ENCODE assay signal across 19 cellular contexts in genomic region chr15:92664178-92664900, GRCh38. TPM values are rescaled to one million over a fixed set of nuclear protein-coding genes. Genes with fewer than 3 reads are reported as not detected.
A peak's percentile ranks its signal among the peaks of the same experiment; 100 is the strongest.
DNase-seq lines count a peak whose midpoint lies in the region; ATAC-seq, FAIRE-seq and TF ChIP-seq lines count a peak whose summit lies in the region.
"Had no signal": no experiment of that assay in that cellular context is flagged by ENCODE, and none has a peak within 500 bp of the region (broad histone marks: within the 10 kb centered on the region; RNA-seq: fewer than 3 reads in every experiment).

No MANE protein-coding gene starts in this region.

- in situ Hi-C loops in brain microvascular endothelial cell (cut with HindIII; ENCODE audit: low pct_ligation_motif_present, low sequenced_read_pairs) = no loop called here

- FAIRE-seq in D721Med (lab: Jason Lieb, UNC) = no peak

- H3K27me3 Mint-ChIP-seq in endothelial cell (ENCODE audit: unreplicated experiment) (peaks cover 3% of the 10 kb centered on the region), osteocyte (ENCODE audit: unreplicated experiment) (peaks cover 5% of the 10 kb centered on the region)

- peaks cover 28% of the 10 kb centered on the region for H3K4me1 ChIP-seq in HUES48 (ENCODE audit: control insufficient read depth, insufficient read depth, low read length)

- H3K36me3 Mint-ChIP-seq in endothelial cell (ENCODE audit: low read depth, unreplicated experiment) (peaks cover 3% of the 10 kb centered on the region), osteocyte (ENCODE audit: unreplicated experiment) (no peaks in the 10 kb centered on the region)
- H3K36me3 Mint-ChIP-seq: CD8-positive, alpha-beta T cell; naive B cell had no signal

- H3K36me3 ChIP-seq in HUES48 (ENCODE audit: control insufficient read depth, insufficient read depth, low read length) = no peaks in the 10 kb centered on the region
- no peaks in the 10 kb centered on the region for H3K36me3 ChIP-seq in brain microvascular endothelial cell (replicated peaks)
- H3K36me3 ChIP-seq: lower lobe of right lung had no signal

- no peak overlapping the region for H3K9ac ChIP-seq in HUES48 (ENCODE audit: low read depth, low read length)

- H3K4me1 Mint-ChIP-seq in endothelial cell (ENCODE audit: unreplicated experiment) (peaks cover 44% of the 10 kb centered on the region), osteocyte (ENCODE audit: unreplicated experiment) (peaks cover 40% of the 10 kb centered on the region)
- H3K4me1 Mint-ChIP-seq: naive B cell had no signal

- H3K27ac Mint-ChIP-seq in endothelial cell (ENCODE audit: unreplicated experiment) = peak overlapping the region; percentile 53
- peak overlapping the region; percentile 62 for H3K27ac Mint-ChIP-seq in osteocyte (ENCODE audit: unreplicated experiment)
- H3K27ac Mint-ChIP-seq: CD8-positive, alpha-beta T cell had no signal

- DNase-seq in COLO668 (lab: John Stamatoyannopoulos, UW; ENCODE audit: unreplicated experiment) (peak; percentile 27), endothelial cell (ENCODE audit: low spot score) (no peak), osteocyte (ENCODE audit: extremely low spot score, unreplicated experiment) (no peak), brain microvascular endothelial cell (no peak), mesenteric fat pad (ENCODE audit: low spot score) (no peak), D721Med (ENCODE audit: insufficient read length, low spot score) (no peak)
- DNase-seq: activated CD4-positive, alpha-beta T cell treated with anti-CD3 and anti-CD28 coated beads, Interleukin-2, amount 50 U/mL, for 1 hour; activated naive CD4-positive, alpha-beta T cell; CD8-positive, alpha-beta T cell; effector CD8-positive, alpha-beta T cell; H7; lower lobe of right lung; naive B cell; NCI-H1417 treated with DMSO at 0.1 percent for 48 hours; NCI-H2171; stimulated activated CD4-positive, alpha-beta T cell treated with anti-CD3 and anti-CD28 coated beads, Interleukin-4, amount 100 ng/mL, for 4 hours; T-helper 1 cell had no signal

- H3K27ac ChIP-seq in HUES48 (ENCODE audit: low read depth, low read length) = peak overlapping the region; percentile 2
- no peak overlapping the region for H3K27ac ChIP-seq in brain microvascular endothelial cell
- H3K27ac ChIP-seq: lower lobe of right lung had no signal

- H3K9me3 Mint-ChIP-seq in endothelial cell (ENCODE audit: unreplicated experiment) (no peaks in the 10 kb centered on the region), osteocyte (ENCODE audit: unreplicated experiment) (no peaks in the 10 kb centered on the region)
- H3K9me3 Mint-ChIP-seq: CD8-positive, alpha-beta T cell had no signal

- H3K4me3 ChIP-seq in HUES48 (ENCODE audit: low read depth, low read length) (no peak overlapping the region), brain microvascular endothelial cell (ENCODE audit: low read depth, low read length) (no peak overlapping the region)
- H3K4me3 ChIP-seq: lower lobe of right lung had no signal

- H3K27me3 ChIP-seq in HUES48 (ENCODE audit: control insufficient read depth, insufficient read depth, low read length) (peaks cover 10% of the 10 kb centered on the region), brain microvascular endothelial cell (replicated peaks) (no peaks in the 10 kb centered on the region)

- H3K9me3 ChIP-seq in HUES48 (ENCODE audit: control insufficient read depth, insufficient read depth, low read length) = no peaks in the 10 kb centered on the region
- H3K9me3 ChIP-seq: lower lobe of right lung had no signal

- TF ChIP-seq CTCF in endothelial cell (IDR thresholded peaks at IDR 0.05; ENCODE audit: unreplicated experiment) = no peak
- TF ChIP-seq CTCF in osteocyte (IDR thresholded peaks at IDR 0.05) = no peak
- no peak for TF ChIP-seq CTCF in brain microvascular endothelial cell (IDR thresholded peaks at IDR 0.05; ENCODE audit: low read depth, low read length, missing control alignments)
- no peak for TF ChIP-seq CTCF in D721Med (IDR thresholded peaks at IDR 0.05; ENCODE audit: insufficient read depth, missing control alignments)

- no peak overlapping the region for H3K4me3 Mint-ChIP-seq in endothelial cell (ENCODE audit: unreplicated experiment)
- H3K4me3 Mint-ChIP-seq in osteocyte (ENCODE audit: unreplicated experiment) = no peak overlapping the region
- H3K4me3 Mint-ChIP-seq: CD8-positive, alpha-beta T cell; naive B cell had no signal

- no peak for ATAC-seq in GM21786 (IDR thresholded peaks at IDR 0.05; ENCODE audit: unreplicated experiment)
- ATAC-seq: CD8-positive, alpha-beta T cell had no signal

RNA-seq across cellular contexts. Expression of gene FAM174B, which starts 8.8 kb away (rescaled TPM):
- total RNA-seq in endothelial cell (ENCODE audit: unreplicated experiment) (163 TPM), osteocyte (8.2 and 11.0 TPM in 2 replicates), mesenteric fat pad (15.4 TPM)
